Comparison of ENCODE assay signal across 1 cellular context in the genomic region with DNA sequence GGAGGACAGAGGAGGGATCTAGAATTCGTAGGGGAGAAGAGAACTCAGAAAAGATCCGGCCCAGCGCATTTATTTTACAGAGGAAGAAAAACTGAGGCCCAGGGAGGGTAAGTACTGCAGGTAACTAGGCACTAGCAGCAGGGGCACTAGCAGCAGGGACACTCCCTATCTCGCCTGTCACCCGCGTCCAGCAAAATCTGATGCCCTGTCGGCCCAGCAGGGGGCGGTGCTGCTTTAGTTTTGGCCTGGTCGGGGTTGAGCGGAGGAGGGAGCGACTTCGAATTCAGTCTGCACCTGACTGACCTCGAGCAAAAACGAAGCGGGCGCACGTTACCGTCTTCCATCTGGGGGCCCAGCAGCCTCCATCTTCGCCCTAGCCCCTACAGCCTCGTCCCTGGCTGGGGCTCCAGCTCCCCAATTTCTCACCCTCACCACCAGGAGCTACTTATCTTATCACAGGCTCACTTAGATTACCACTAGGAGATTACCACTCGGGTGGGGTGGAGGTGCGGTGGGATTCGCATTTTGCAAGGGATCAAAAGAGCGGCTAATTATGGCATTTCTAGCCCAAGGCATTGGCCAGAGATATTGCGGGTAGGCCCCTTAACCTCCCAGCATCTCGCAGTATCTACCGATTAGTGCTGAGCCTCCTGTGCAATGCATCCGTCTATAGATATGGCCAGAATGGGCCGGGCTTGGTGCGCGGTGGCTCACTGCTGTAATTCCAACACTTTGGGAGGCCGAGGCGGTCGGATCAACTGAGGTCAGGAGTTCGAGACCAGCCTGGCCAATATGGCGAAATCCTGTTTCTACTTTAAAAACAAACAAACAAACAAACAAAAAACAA.
A peak's percentile ranks its signal among the peaks of the same experiment; 100 is the strongest.
TF ChIP-seq lines count a peak whose summit lies in the region.

No MANE protein-coding gene starts in this region.

TF ChIP-seq in HepG2, 621 proteins besides CTCF, POLR2A, EP300 and RAD21 (continued from another document and continues in another):
- TF ChIP-seq, protein P1, sequence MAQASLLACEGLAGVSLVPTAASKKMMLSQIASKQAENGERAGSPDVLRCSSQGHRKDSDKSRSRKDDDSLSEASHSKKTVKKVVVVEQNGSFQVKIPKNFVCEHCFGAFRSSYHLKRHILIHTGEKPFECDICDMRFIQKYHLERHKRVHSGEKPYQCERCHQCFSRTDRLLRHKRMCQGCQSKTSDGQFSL (CRISPR knock-in tag; IDR thresholded peaks at IDR 0.05), result no peak
- TF ChIP-seq SIX1 (CRISPR knock-in tag; IDR thresholded peaks at IDR 0.05; ENCODE audit: borderline replicate concordance) (no peak), ZNF75D (CRISPR knock-in tag; IDR thresholded peaks at IDR 0.05; ENCODE audit: borderline replicate concordance) (no peak), ADNP (CRISPR knock-in tag; IDR thresholded peaks at IDR 0.05) (no peak), MAFG (CRISPR knock-in tag; IDR thresholded peaks at IDR 0.05) (no peak), ZNF510 (CRISPR knock-in tag; IDR thresholded peaks at IDR 0.05; ENCODE audit: low read depth) (no peak), ZNF451 (CRISPR knock-in tag; IDR thresholded peaks at IDR 0.05) (no peak), ZNF3 (CRISPR knock-in tag; IDR thresholded peaks at IDR 0.05) (0 out of 2 replicates have a peak, but pooled peaks have one; percentile 54), KAT2B (IDR thresholded peaks at IDR 0.05; ENCODE audit: borderline replicate concordance, low read depth, low read length) (no peak), ZNF496 (CRISPR knock-in tag; IDR thresholded peaks at IDR 0.05; ENCODE audit: insufficient replicate concordance) (no peak), NR2F1 (CRISPR knock-in tag; IDR thresholded peaks at IDR 0.05) (no peak), SRY (CRISPR knock-in tag; IDR thresholded peaks at IDR 0.05) (peak; percentile 49; the same call in 1 of the 2 replicates), BCL6 (CRISPR knock-in tag; IDR thresholded peaks at IDR 0.05) (peak; percentile 68; the same call in 1 of the 2 replicates), ZNF879 (CRISPR knock-in tag; IDR thresholded peaks at IDR 0.05) (no peak), POGK (CRISPR knock-in tag; conservative IDR thresholded peaks at IDR 0.05) (peak; percentile 46; the same call in 1 of the 2 replicates), HBP1 (CRISPR knock-in tag; IDR thresholded peaks at IDR 0.05; ENCODE audit: low read depth) (no peak), ZNF777 (CRISPR knock-in tag; IDR thresholded peaks at IDR 0.05) (peak; percentile 78), FOXM1 (CRISPR knock-in tag; IDR thresholded peaks at IDR 0.05) (no peak), CHCHD3 (CRISPR knock-in tag; IDR thresholded peaks at IDR 0.05) (0 out of 2 replicates have a peak, but pooled peaks have one; percentile 52), RBM22 (optimal IDR thresholded peaks at IDR 0.05; ENCODE audit: low read length) (no peak), RFX5 (IDR thresholded peaks at IDR 0.05; ENCODE audit: low read depth, low read length) (no peak), RARA (CRISPR knock-in tag; IDR thresholded peaks at IDR 0.05) (0 out of 2 replicates have a peak, but pooled peaks have one; percentile 23), HIC2 (CRISPR knock-in tag; IDR thresholded peaks at IDR 0.05; ENCODE audit: low read depth) (no peak), POLR2G (IDR thresholded peaks at IDR 0.05; ENCODE audit: low read depth, low read length) (no peak), ZNF446 (CRISPR knock-in tag; IDR thresholded peaks at IDR 0.05) (no peak), TFAP4 (IDR thresholded peaks at IDR 0.05; ENCODE audit: borderline replicate concordance, low read depth) (no peak), ZNF274 (CRISPR knock-in tag; IDR thresholded peaks at IDR 0.05) (peak; percentile 87; the same call in 1 of the 2 replicates), NR3C1 (CRISPR knock-in tag; IDR thresholded peaks at IDR 0.05) (no peak), ZNF335 (CRISPR knock-in tag; IDR thresholded peaks at IDR 0.05) (no peak), MTA3 (CRISPR knock-in tag; IDR thresholded peaks at IDR 0.05) (no peak), ZNF331 (CRISPR knock-in tag; IDR thresholded peaks at IDR 0.05) (peak; percentile 70; the same call in 1 of the 2 replicates), KDM5B (CRISPR knock-in tag; IDR thresholded peaks at IDR 0.05; ENCODE audit: borderline replicate concordance) (no peak; the same call in 1 of the 2 replicates), ZFP82 (CRISPR knock-in tag; IDR thresholded peaks at IDR 0.05; ENCODE audit: borderline replicate concordance) (no peak), BRD4 (CRISPR knock-in tag; IDR thresholded peaks at IDR 0.05) (no peak), ELF4 (CRISPR knock-in tag; IDR thresholded peaks at IDR 0.05; ENCODE audit: borderline replicate concordance) (no peak), ZFY (CRISPR knock-in tag; IDR thresholded peaks at IDR 0.05) (0 out of 2 replicates have a peak, but pooled peaks have one; percentile 29), REST (IDR thresholded peaks at IDR 0.05; ENCODE audit: borderline replicate concordance in 1 of 2, low read depth in 1 of 2, low read length in 2 of 2) (0 out of 4 replicates have a peak, but pooled peaks of 1 of the 2 experiments have one; percentile 1), PITX1 (CRISPR knock-in tag; IDR thresholded peaks at IDR 0.05) (peak; percentile 76)
- TF ChIP-seq, protein P2, sequence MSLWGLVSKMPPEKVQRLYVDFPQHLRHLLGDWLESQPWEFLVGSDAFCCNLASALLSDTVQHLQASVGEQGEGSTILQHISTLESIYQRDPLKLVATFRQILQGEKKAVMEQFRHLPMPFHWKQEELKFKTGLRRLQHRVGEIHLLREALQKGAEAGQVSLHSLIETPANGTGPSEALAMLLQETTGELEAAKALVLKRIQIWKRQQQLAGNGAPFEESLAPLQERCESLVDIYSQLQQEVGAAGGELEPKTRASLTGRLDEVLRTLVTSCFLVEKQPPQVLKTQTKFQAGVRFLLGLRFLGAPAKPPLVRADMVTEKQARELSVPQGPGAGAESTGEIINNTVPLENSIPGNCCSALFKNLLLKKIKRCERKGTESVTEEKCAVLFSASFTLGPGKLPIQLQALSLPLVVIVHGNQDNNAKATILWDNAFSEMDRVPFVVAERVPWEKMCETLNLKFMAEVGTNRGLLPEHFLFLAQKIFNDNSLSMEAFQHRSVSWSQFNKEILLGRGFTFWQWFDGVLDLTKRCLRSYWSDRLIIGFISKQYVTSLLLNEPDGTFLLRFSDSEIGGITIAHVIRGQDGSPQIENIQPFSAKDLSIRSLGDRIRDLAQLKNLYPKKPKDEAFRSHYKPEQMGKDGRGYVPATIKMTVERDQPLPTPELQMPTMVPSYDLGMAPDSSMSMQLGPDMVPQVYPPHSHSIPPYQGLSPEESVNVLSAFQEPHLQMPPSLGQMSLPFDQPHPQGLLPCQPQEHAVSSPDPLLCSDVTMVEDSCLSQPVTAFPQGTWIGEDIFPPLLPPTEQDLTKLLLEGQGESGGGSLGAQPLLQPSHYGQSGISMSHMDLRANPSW (CRISPR knock-in tag; IDR thresholded peaks at IDR 0.05; ENCODE audit: borderline replicate concordance), result no peak
- TF ChIP-seq, protein P3, sequence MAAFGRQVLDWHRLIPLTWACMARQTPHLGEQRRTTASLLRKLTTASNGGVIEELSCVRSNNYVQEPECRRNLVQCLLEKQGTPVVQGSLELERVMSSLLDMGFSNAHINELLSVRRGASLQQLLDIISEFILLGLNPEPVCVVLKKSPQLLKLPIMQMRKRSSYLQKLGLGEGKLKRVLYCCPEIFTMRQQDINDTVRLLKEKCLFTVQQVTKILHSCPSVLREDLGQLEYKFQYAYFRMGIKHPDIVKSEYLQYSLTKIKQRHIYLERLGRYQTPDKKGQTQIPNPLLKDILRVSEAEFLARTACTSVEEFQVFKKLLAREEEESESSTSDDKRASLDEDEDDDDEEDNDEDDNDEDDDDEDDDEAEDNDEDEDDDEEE (CRISPR knock-in tag; IDR thresholded peaks at IDR 0.05), result peak; percentile 71; the same call in 1 of the 2 replicates
- TF ChIP-seq, protein P4, sequence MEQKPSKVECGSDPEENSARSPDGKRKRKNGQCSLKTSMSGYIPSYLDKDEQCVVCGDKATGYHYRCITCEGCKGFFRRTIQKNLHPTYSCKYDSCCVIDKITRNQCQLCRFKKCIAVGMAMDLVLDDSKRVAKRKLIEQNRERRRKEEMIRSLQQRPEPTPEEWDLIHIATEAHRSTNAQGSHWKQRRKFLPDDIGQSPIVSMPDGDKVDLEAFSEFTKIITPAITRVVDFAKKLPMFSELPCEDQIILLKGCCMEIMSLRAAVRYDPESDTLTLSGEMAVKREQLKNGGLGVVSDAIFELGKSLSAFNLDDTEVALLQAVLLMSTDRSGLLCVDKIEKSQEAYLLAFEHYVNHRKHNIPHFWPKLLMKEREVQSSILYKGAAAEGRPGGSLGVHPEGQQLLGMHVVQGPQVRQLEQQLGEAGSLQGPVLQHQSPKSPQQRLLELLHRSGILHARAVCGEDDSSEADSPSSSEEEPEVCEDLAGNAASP (CRISPR knock-in tag; IDR thresholded peaks at IDR 0.05; ENCODE audit: borderline replicate concordance), result peak; percentile 81
